In genomic region chr2:237270556-237270955, GRCh38 we compare ENCODE assay signal across 25 cellular contexts.
"Had no signal": no experiment of that assay in that cellular context is flagged by ENCODE, and none has a peak within 500 bp of the region (broad histone marks: within the 10 kb centered on the region; RNA-seq: fewer than 3 reads in every experiment).

No MANE protein-coding gene starts in this region.

- H3K4me3 Mint-ChIP-seq: activated CD4-positive, alpha-beta T cell treated with anti-CD3 and anti-CD28 coated beads, Interleukin-2, amount 10 ng/mL, durations not matched to agents 7 days and 5 days; activated CD8-positive, alpha-beta T cell treated with anti-CD3 and anti-CD28 coated beads for 36 hours; activated naive CD4-positive, alpha-beta T cell treated with anti-CD3 and anti-CD28 coated beads, Interleukin-2, amount 50 U/mL, for 24 hours; activated naive CD8-positive, alpha-beta T cell treated with anti-CD3 and anti-CD28 coated beads, Interleukin-2, amount 50 U/mL, for 24 hours; naive thymus-derived CD4-positive, alpha-beta T cell; neural crest cell; WTC11 had no signal

- H3K9me3 ChIP-seq: esophagus muscularis mucosa, gastroesophageal sphincter, psoas muscle, transverse colon had no signal

- H3K79me2 ChIP-seq: hepatocyte, parathyroid adenoma had no signal

- H3K4me2 ChIP-seq: hepatocyte had no signal

- H3K27ac ChIP-seq: esophagus muscularis mucosa, gastroesophageal sphincter, hepatocyte, left ventricle myocardium inferior, parathyroid adenoma, psoas muscle, transverse colon had no signal

- H3K4me3 ChIP-seq: esophagus muscularis mucosa, gastroesophageal sphincter, hepatocyte, left ventricle myocardium inferior, psoas muscle, transverse colon had no signal

- H3K9ac ChIP-seq: parathyroid adenoma had no signal

- H3K36me3 Mint-ChIP-seq: activated naive CD4-positive, alpha-beta T cell treated with anti-CD3 and anti-CD28 coated beads, Interleukin-2, amount 50 U/mL, for 24 hours; naive thymus-derived CD4-positive, alpha-beta T cell; WTC11 had no signal

- H3K9me3 Mint-ChIP-seq: activated CD4-positive, alpha-beta T cell treated with anti-CD3 and anti-CD28 coated beads, Interleukin-2, amount 10 ng/mL, durations not matched to agents 7 days and 5 days; activated CD8-positive, alpha-beta T cell treated with anti-CD3 and anti-CD28 coated beads for 36 hours; activated naive CD4-positive, alpha-beta T cell treated with anti-CD3 and anti-CD28 coated beads, Interleukin-2, amount 50 U/mL, for 24 hours; activated naive CD8-positive, alpha-beta T cell treated with anti-CD3 and anti-CD28 coated beads, Interleukin-2, amount 50 U/mL, for 24 hours; activated T-helper 2 cell treated with anti-CD3 and anti-CD28 coated beads, Interferon-gamma antibody, Interleukin-2, Interleukin-4, amounts not matched to agents 10 μg/mL and 5 μg/mL and 100 μg/mL, durations not matched to agents 14 hours and 24 hours and 36 hours; naive thymus-derived CD4-positive, alpha-beta T cell; neural crest cell; WTC11 had no signal

- H2AFZ ChIP-seq: hepatocyte, parathyroid adenoma had no signal

- H3K4me1 ChIP-seq: parathyroid adenoma, psoas muscle had no signal

- H3K27ac Mint-ChIP-seq: activated CD4-positive, alpha-beta T cell treated with anti-CD3 and anti-CD28 coated beads, Interleukin-2, amount 10 ng/mL, durations not matched to agents 7 days and 5 days; activated CD8-positive, alpha-beta T cell treated with anti-CD3 and anti-CD28 coated beads for 36 hours; activated naive CD4-positive, alpha-beta T cell treated with anti-CD3 and anti-CD28 coated beads, Interleukin-2, amount 50 U/mL, for 24 hours; activated naive CD8-positive, alpha-beta T cell treated with anti-CD3 and anti-CD28 coated beads, Interleukin-2, amount 50 U/mL, for 24 hours; activated T-helper 2 cell treated with anti-CD3 and anti-CD28 coated beads, Interferon-gamma antibody, Interleukin-2, Interleukin-4, amounts not matched to agents 10 μg/mL and 5 μg/mL and 100 μg/mL, durations not matched to agents 14 hours and 24 hours and 36 hours; naive thymus-derived CD4-positive, alpha-beta T cell; WTC11 had no signal

- H3K36me3 ChIP-seq: esophagus muscularis mucosa, gastroesophageal sphincter, left ventricle myocardium inferior, transverse colon had no signal

- DNase-seq: activated CD4-positive, alpha-beta T cell treated with anti-CD3 and anti-CD28 coated beads for 1 hour; activated CD4-positive, alpha-beta T cell treated with anti-CD3 and anti-CD28 coated beads, Interleukin-2, amount 10 ng/mL, durations not matched to agents 7 days and 5 days; activated CD8-positive, alpha-beta T cell treated with anti-CD3 and anti-CD28 coated beads for 36 hours; activated naive CD8-positive, alpha-beta T cell treated with anti-CD3 and anti-CD28 coated beads, Interleukin-2, amount 50 U/mL, for 24 hours; activated T-cell treated with anti-CD3 and anti-CD28 coated beads, Interleukin-2, amount 50 U/mL, for 48 hours; cerebellar nuclear complex; islet precursor cell; left ventricle myocardium inferior; midbrain; naive thymus-derived CD4-positive, alpha-beta T cell; nucleus accumbens; psoas muscle; stimulated activated CD4-positive, alpha-beta T cell treated with anti-CD3 and anti-CD28 coated beads, Interleukin-15, amount 100 ng/mL, for 24 hours; stimulated activated CD4-positive, alpha-beta T cell treated with anti-CD3 and anti-CD28 coated beads, Interleukin-2, amount 100 ng/mL, for 24 hours; stimulated activated naive CD4-positive, alpha-beta T cell treated with Interleukin-2 at 50 U/mL for 16 hours; T-helper 2 cell; transverse colon had no signal

- ATAC-seq: activated CD8-positive, alpha-beta T cell treated with anti-CD3 and anti-CD28 coated beads for 36 hours; activated naive CD8-positive, alpha-beta T cell treated with anti-CD3 and anti-CD28 coated beads, Interleukin-2, amount 50 U/mL, for 24 hours; gastroesophageal sphincter; naive thymus-derived CD4-positive, alpha-beta T cell; psoas muscle; WTC11 had no signal

- H3K4me1 Mint-ChIP-seq: activated CD4-positive, alpha-beta T cell treated with anti-CD3 and anti-CD28 coated beads, Interleukin-2, amount 10 ng/mL, durations not matched to agents 7 days and 5 days; activated naive CD4-positive, alpha-beta T cell treated with anti-CD3 and anti-CD28 coated beads, Interleukin-2, amount 50 U/mL, for 24 hours; activated naive CD8-positive, alpha-beta T cell treated with anti-CD3 and anti-CD28 coated beads, Interleukin-2, amount 50 U/mL, for 24 hours; naive thymus-derived CD4-positive, alpha-beta T cell had no signal

- H3K27me3 ChIP-seq: esophagus muscularis mucosa, gastroesophageal sphincter, hepatocyte, transverse colon had no signal
